ENCODE assay signal across 1 cellular context in the genomic region with DNA sequence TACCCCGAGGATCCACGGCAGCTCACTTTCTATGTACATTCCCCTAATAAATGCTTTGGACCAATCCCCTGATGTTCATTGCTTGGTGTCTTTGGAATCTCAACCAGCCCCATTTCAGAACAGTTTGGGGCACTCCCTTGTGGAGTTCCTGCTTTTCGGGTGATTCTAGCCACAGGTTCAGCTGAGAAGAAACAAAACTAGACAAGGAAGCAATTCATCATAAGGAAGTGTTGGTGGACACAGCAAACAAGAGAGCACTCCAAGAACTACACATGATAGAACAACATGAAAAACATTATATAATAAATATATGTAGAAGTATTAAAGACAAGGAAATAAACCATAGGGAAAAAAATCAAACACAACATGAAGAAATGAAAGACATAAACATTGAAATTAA.
TF ChIP-seq lines count a peak whose summit lies in the region.

No MANE protein-coding gene starts in this region.

TF ChIP-seq in K562, 482 proteins besides CTCF, POLR2A, EP300 and RAD21:
- peak; percentile 41; the same call in 1 of the 2 replicates for TF ChIP-seq SPI1 (IDR thresholded peaks at IDR 0.05; ENCODE audit: borderline replicate concordance, low read depth, low read length)
- TF ChIP-seq GATAD2B (IDR thresholded peaks at IDR 0.05; ENCODE audit: borderline replicate concordance), result no peak
- peak; percentile 24 for TF ChIP-seq MEIS2 (IDR thresholded peaks at IDR 0.05; ENCODE audit: partially characterized antibody)
- no peak for TF ChIP-seq NONO (IDR thresholded peaks at IDR 0.05; ENCODE audit: low read depth in 2 of 2, low read length in 1 of 2)
